ENCODE assay signal across 21 cellular contexts in the genomic region with DNA sequence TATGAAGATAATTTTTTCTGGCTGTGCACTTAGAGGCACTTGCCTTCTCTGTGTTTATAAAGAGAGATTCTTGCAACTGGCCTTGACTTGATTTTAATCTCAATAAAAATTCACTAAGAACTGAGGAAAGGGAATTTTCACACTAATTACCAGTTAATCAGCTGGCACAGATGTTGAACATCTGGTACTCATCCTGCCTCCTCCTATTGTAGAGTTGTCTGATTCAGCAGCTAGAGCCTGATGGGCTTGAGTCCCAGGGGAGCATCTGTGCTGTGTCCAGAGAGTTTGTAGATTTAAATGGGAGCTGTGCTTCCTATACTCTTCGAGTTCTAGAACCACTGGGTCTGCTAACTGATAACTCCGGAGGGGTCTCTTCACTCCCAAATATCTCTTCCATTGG. TPM values are rescaled to one million over a fixed set of nuclear protein-coding genes. Genes with fewer than 3 reads are reported as not detected.
DNase-seq lines count a peak whose midpoint lies in the region; ATAC-seq and TF ChIP-seq lines count a peak whose summit lies in the region.
"Had no signal": no experiment of that assay in that cellular context is flagged by ENCODE, and none has a peak within 500 bp of the region (broad histone marks: within the 10 kb centered on the region; RNA-seq: fewer than 3 reads in every experiment).

No MANE protein-coding gene starts in this region.

- TF ChIP-seq CTCF in left lung (IDR thresholded peaks at IDR 0.05) (no peak), heart right ventricle (IDR thresholded peaks at IDR 0.05) (no peak)

- no peak overlapping the region for H2BK5ac ChIP-seq in neuronal stem cell (ENCODE audit: low read length)

- H3K27me3 ChIP-seq in left lung = peaks cover 0 to 5% of the 10 kb centered on the region in 2 donors
- no peaks in the 10 kb centered on the region for H3K27me3 ChIP-seq in neuronal stem cell (ENCODE audit: control insufficient read depth in 3 of 3, insufficient read depth in 3 of 3, low read depth in 1 of 3, low read length in 3 of 3)
- H3K27me3 ChIP-seq in heart right ventricle = peaks cover 0 to 5% (median 0%) of the 10 kb centered on the region in 7 donors

- H3K4me1 ChIP-seq in left lung (peaks cover 0 to 5% of the 10 kb centered on the region in 2 donors), neuronal stem cell (ENCODE audit: control insufficient read depth in 2 of 2, insufficient read depth in 1 of 2, low read depth in 1 of 2, low read length in 2 of 2) (no peaks in the 10 kb centered on the region), heart right ventricle (peaks cover 0 to 25% (median 0%) of the 10 kb centered on the region in 9 donors)
- H3K4me1 ChIP-seq: A549, HAP-1 had no signal

- H3K4me2 ChIP-seq in neuronal stem cell (ENCODE audit: insufficient read depth, low read length, poor library complexity, severe bottlenecking) = no peak overlapping the region
- H3K4me2 ChIP-seq: A549 had no signal

- H2AFZ ChIP-seq in neuronal stem cell (ENCODE audit: low read length) = no peak overlapping the region

- H3K18ac ChIP-seq in neuronal stem cell (ENCODE audit: low read length) = no peak overlapping the region

- H4K91ac ChIP-seq in neuronal stem cell (ENCODE audit: low read depth, low read length, poor library complexity) = no peak overlapping the region

- H3K23ac ChIP-seq in neuronal stem cell (ENCODE audit: low read depth, low read length, poor library complexity) = no peak overlapping the region

- H3K79me1 ChIP-seq in neuronal stem cell (ENCODE audit: low read depth, low read length) = no peaks in the 10 kb centered on the region

- H3K9ac ChIP-seq in neuronal stem cell (ENCODE audit: low read depth, low read length, poor library complexity) = no peak overlapping the region

- no peak overlapping the region for H2BK12ac ChIP-seq in neuronal stem cell (ENCODE audit: low read length)

- no peak overlapping the region for H3K4me3 ChIP-seq in left lung
- H3K4me3 ChIP-seq in neuronal stem cell (ENCODE audit: low read length in 2 of 2) = no peak overlapping the region
- no peak overlapping the region for H3K4me3 ChIP-seq in heart right ventricle
- H3K4me3 ChIP-seq: A549, GM12878, HAP-1 had no signal

- no peak overlapping the region for H3K4ac ChIP-seq in neuronal stem cell (ENCODE audit: low read length)

- intact Hi-C loops in left lung (cut with DNase I) = no loop called here
- intact Hi-C loops in heart right ventricle (cut with DNase I) = no loop called here

- no peaks in the 10 kb centered on the region for H3K36me3 ChIP-seq in left lung
- H3K36me3 ChIP-seq in neuronal stem cell (replicated peaks in 1 of 2; ENCODE audit: control insufficient read depth in 2 of 2, insufficient read depth in 2 of 2, low read length in 2 of 2) = no peaks in the 10 kb centered on the region
- no peaks in the 10 kb centered on the region for H3K36me3 ChIP-seq in heart right ventricle
- H3K36me3 ChIP-seq: HAP-1 had no signal

- H2BK120ac ChIP-seq in neuronal stem cell (ENCODE audit: low read depth, low read length) = no peak overlapping the region

- H4K8ac ChIP-seq in neuronal stem cell (ENCODE audit: low read depth, low read length) = no peak overlapping the region

- H2AK5ac ChIP-seq in neuronal stem cell (ENCODE audit: low read depth, low read length) = no peak overlapping the region

- H3K14ac ChIP-seq in neuronal stem cell (ENCODE audit: low read length) = no peak overlapping the region

- no CpG with 5 or more reads among the region's 2 CpGs for WGBS in neuronal stem cell (ENCODE audit: extremely low coverage in 2 of 2, insufficient read length in 2 of 2, insufficient replicate concordance in 1 of 2), 2 donors
- 52 to 56% methylated on average over 2 of the region's 2 CpGs for WGBS in heart right ventricle, 2 donors

- DNase-seq in AG20443 (ENCODE audit: low spot score) (peak; percentile 25), HCEC 1CT (peak; percentile 3), epidermal melanocyte (ENCODE audit: insufficient read length, low spot score) (peak; percentile 34), left lung (no peak), neuronal stem cell (ENCODE audit: low spot score) (no peak), heart right ventricle (no peak)
- DNase-seq: AML-193, COR-L47, DMS 273 treated with DMSO at 0.1 percent for 48 hours, DND-41, KG1, NCI-H1105 treated with DMSO at 0.1 percent for 48 hours, NCI-H1694, NCI-H2081 treated with DMSO at 0.1 percent for 48 hours had no signal

- no peak overlapping the region for H3K27ac ChIP-seq in left lung
- no peak overlapping the region for H3K27ac ChIP-seq in neuronal stem cell (replicated peaks; ENCODE audit: low read length)
- no peak overlapping the region for H3K27ac ChIP-seq in heart right ventricle
- H3K27ac ChIP-seq: A549 had no signal

- H2BK15ac ChIP-seq in neuronal stem cell (ENCODE audit: low read length) = no peak overlapping the region

- no peaks in the 10 kb centered on the region for H3K9me3 ChIP-seq in left lung
- H3K9me3 ChIP-seq in neuronal stem cell (replicated peaks in 1 of 2; ENCODE audit: control insufficient read depth in 2 of 2, insufficient read depth in 1 of 2, low read depth in 1 of 2, low read length in 2 of 2) = no peaks in the 10 kb centered on the region
- H3K9me3 ChIP-seq in heart right ventricle = no peaks in the 10 kb centered on the region
- H3K9me3 ChIP-seq: A549, HAP-1 had no signal

- ATAC-seq in left lung = peak; percentile 40
- ATAC-seq in HG02571 (IDR thresholded peaks at IDR 0.05; ENCODE audit: unreplicated experiment) = no peak
- no peak for ATAC-seq in heart right ventricle
- ATAC-seq: A549, GM12878, Panc1, Right ventricle myocardium inferior had no signal

RNA-seq across cellular contexts. Expression of a gene that starts 50.7 kb away (rescaled TPM):
- 1 to 10 TPM; 1.5 to 2.6 TPM for total RNA-seq in left lung
- polyA plus RNA-seq in neuronal stem cell (2013, experiment 1 of 2) = 0.24 TPM
- polyA plus RNA-seq in neuronal stem cell (2013, experiment 2 of 2) = 0.22 TPM
- under 1 TPM in 8 of 10 donors, not detected in 2; 0.10 to 0.64 (median 0.24) TPM for total RNA-seq in heart right ventricle
- under 1 TPM; 0.07 to 0.84 TPM for polyA plus RNA-seq in heart right ventricle
- polyA plus RNA-seq: CD14-positive monocyte had no signal

Comparison
In these comparisons a context has a peak if more than half of its experiments do, and no peak if none do; other contexts are left out.
1. DNase-seq: peak in AG20443 (single experiment), HCEC 1CT (single experiment) and epidermal melanocyte (single experiment); none in left lung (0 of 2), neuronal stem cell (single experiment) and heart right ventricle (0 of 2).